In genomic region chr16:1550696-1551095, GRCh38 we compare ENCODE assay signal across 27 cellular contexts. TPM values are rescaled to one million over a fixed set of nuclear protein-coding genes. Genes with fewer than 3 reads are reported as not detected.
DNase-seq lines count a peak whose midpoint lies in the region; ATAC-seq, FAIRE-seq and TF ChIP-seq lines count a peak whose summit lies in the region.
"Had no signal": no experiment of that assay in that cellular context is flagged by ENCODE, and none has a peak within 500 bp of the region (broad histone marks: within the 10 kb centered on the region; RNA-seq: fewer than 3 reads in every experiment).

No MANE protein-coding gene starts in this region.

- TF ChIP-seq CTCF in right atrium auricular region (IDR thresholded peaks at IDR 0.05), result no peak
- TF ChIP-seq CTCF in kidney (IDR thresholded peaks at IDR 0.05; ENCODE audit: borderline replicate concordance, extremely low read depth, insufficient read depth), result no peak
- TF ChIP-seq CTCF in stomach (IDR thresholded peaks at IDR 0.05), result no peak

- ATAC-seq in left ventricle myocardium superior (no peak), HG02973 (IDR thresholded peaks at IDR 0.05; ENCODE audit: unreplicated experiment) (no peak)
- ATAC-seq: left lung, natural killer cell, WTC11 had no signal

- no peak for FAIRE-seq in kidney (lab: Jason Lieb, UNC)
- FAIRE-seq: endometrium, frontal cortex, GM19239, H54 had no signal

- peaks cover 0 to 64% of the 10 kb centered on the region in 2 donors for H3K4me1 ChIP-seq in right atrium auricular region
- peaks cover 21 to 48% of the 10 kb centered on the region in 2 donors for H3K4me1 ChIP-seq in kidney (ENCODE audit: control insufficient read depth in 1 of 2, insufficient read depth in 1 of 2, low read depth in 1 of 2, low read length in 2 of 2)
- peaks cover 18 to 52% (median 38%) of the 10 kb centered on the region in 4 donors for H3K4me1 ChIP-seq in stomach
- H3K4me1 ChIP-seq: Caco-2 had no signal

- no peak for TF ChIP-seq POLR2A in stomach (IDR thresholded peaks at IDR 0.05)

- DNase-seq in right atrium auricular region (ENCODE audit: low spot score) (no peak), left ventricle myocardium superior (no peak), kidney (no peak), stomach (no peak), hypothalamus (lab: John Stamatoyannopoulos, UW) (no peak)
- DNase-seq in activated effector memory CD4-positive, alpha-beta T cell treated with anti-CD3 and anti-CD28 coated beads, Interleukin-2, amount 50 U/mL, for 16 hours, result no peak
- DNase-seq: ACHN; activated CD4-positive, alpha-beta T cell treated with anti-CD3 and anti-CD28 coated beads, Interleukin-2, amount 10 ng/mL, durations not matched to agents 7 days and 5 days; anterior cingulate cortex; Caco-2; DMS79; GDM1; left lung; natural killer cell; NCI-H1105 treated with DMSO at 0.1 percent for 48 hours; NCI-H1930; NCI-H524 treated with DMSO at 0.1 percent for 48 hours; SIG-M5; stimulated activated CD4-positive, alpha-beta T cell treated with anti-CD3 and anti-CD28 coated beads, Interleukin-2, amount 100 ng/mL, for 24 hours had no signal

- intact Hi-C loops in left ventricle myocardium superior (cut with micrococcal nuclease), result no loop called here
- intact Hi-C loops in kidney (cut with DNase I), result no loop called here
- intact Hi-C loops in stomach (cut with DNase I; ENCODE audit: low total_unique reads), result no loop called here

- H3K9me3 ChIP-seq in right atrium auricular region (no peaks in the 10 kb centered on the region), kidney (ENCODE audit: control insufficient read depth in 1 of 2, low read length in 2 of 2) (no peaks in the 10 kb centered on the region), stomach (no peaks in the 10 kb centered on the region)
- H3K9me3 ChIP-seq: Caco-2, left lung, suprapubic skin had no signal

- H3K36me3 ChIP-seq in right atrium auricular region, result peaks cover 34% of the 10 kb centered on the region
- H3K36me3 ChIP-seq in kidney (ENCODE audit: control insufficient read depth in 1 of 2, insufficient read depth in 2 of 2, low read length in 2 of 2), result peaks cover 10 to 18% of the 10 kb centered on the region in 2 donors
- peaks cover 9 to 90% (median 70%) of the 10 kb centered on the region in 4 donors for H3K36me3 ChIP-seq in stomach

- no peak overlapping the region for H3K4me3 ChIP-seq in right atrium auricular region
- H3K4me3 ChIP-seq in kidney (ENCODE audit: low read length in 2 of 2), result no peak overlapping the region
- H3K4me3 ChIP-seq in stomach, result no peak overlapping the region
- H3K4me3 ChIP-seq: cardiac muscle cell, left lung, suprapubic skin had no signal

- H3K27ac ChIP-seq in right atrium auricular region (peak overlapping the region; percentile 92 to 97), kidney (ENCODE audit: low read depth in 2 of 2, low read length in 2 of 2) (peak overlapping the region; percentile 41 to 43), stomach (peak overlapping the region in 4 of 5 donors; percentile 18 to 88 (median 50))
- H3K27ac ChIP-seq: suprapubic skin had no signal

- H3K27me3 ChIP-seq in right atrium auricular region, result no peaks in the 10 kb centered on the region
- H3K27me3 ChIP-seq in stomach, result no peaks in the 10 kb centered on the region
- H3K27me3 ChIP-seq: cardiac muscle cell, left lung, suprapubic skin had no signal

- TF ChIP-seq EP300 in stomach (IDR thresholded peaks at IDR 0.05), result no peak

- WGBS in stomach, 5 donors, result 87 to 99% (median 93%) methylated on average over 14 to 15 of the region's 15 CpGs

- no peak overlapping the region for H3K9ac ChIP-seq in kidney (ENCODE audit: low read length in 2 of 2)

RNA-seq across cellular contexts. Expression of gene TMEM204, which starts 17.2 kb away (rescaled TPM):
- total RNA-seq in right atrium auricular region (10 to 100 TPM; 35.1 to 42.2 TPM), left ventricle myocardium superior (28.8 TPM), kidney (40.9 TPM), stomach (10 to 100 TPM in 3 of 5 donors, 1 to 10 TPM in 2; 2.7 to 45.8 (median 15.2) TPM)
- polyA plus RNA-seq in kidney (ENCODE audit: insufficient read depth, low read depth, low replicate concordance) (49.5 TPM), stomach (10 to 100 TPM; 10.2 to 20.5 (median 19.9) TPM)
- total RNA-seq: Caco-2 had no signal

RNA-seq across cellular contexts. Expression of gene TELO2, which starts 57.5 kb away (rescaled TPM):
- total RNA-seq in right atrium auricular region (10 to 100 TPM; 11.3 to 11.5 TPM), left ventricle myocardium superior (21.6 TPM), kidney (37.4 TPM), stomach (100 to 1,000 TPM in 2 of 5 donors, 10 to 100 TPM in 3; 23.5 to 107 (median 29.8) TPM)
- polyA plus RNA-seq in kidney (ENCODE audit: insufficient read depth, low read depth, low replicate concordance) (27.7 TPM), stomach (10 to 100 TPM; 12.4 to 53.6 (median 34.4) TPM)

Comparison
In these comparisons a context has a peak if more than half of its experiments do, and no peak if none do; other contexts are left out.
1. H3K27ac ChIP-seq: peak in every context shown above with its lines; median percentile 94 in right atrium auricular region; 50 in stomach; 42 in kidney.